8 cellular contexts compared by ENCODE assay signal in genomic region chr4:152779513-152780266, GRCh38. TPM values are rescaled to one million over a fixed set of nuclear protein-coding genes. Genes with fewer than 3 reads are reported as not detected.
DNase-seq lines count a peak whose midpoint lies in the region; ATAC-seq and TF ChIP-seq lines count a peak whose summit lies in the region.

A gene with protein sequence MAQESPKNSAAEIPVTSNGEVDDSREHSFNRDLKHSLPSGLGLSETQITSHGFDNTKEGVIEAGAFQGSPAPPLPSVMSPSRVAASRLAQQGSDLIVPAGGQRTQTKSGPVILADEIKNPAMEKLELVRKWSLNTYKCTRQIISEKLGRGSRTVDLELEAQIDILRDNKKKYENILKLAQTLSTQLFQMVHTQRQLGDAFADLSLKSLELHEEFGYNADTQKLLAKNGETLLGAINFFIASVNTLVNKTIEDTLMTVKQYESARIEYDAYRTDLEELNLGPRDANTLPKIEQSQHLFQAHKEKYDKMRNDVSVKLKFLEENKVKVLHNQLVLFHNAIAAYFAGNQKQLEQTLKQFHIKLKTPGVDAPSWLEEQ (plus strand): TSS chr4:152779954. CDS start chr4:152829634, 49,680 bp downstream.
TIGD4 (minus strand) TSS chr4:152779730; CDS start chr4:152771004, 8,726 bp downstream.

- DNase-seq in BJ (ENCODE audit: low read depth) (peak; percentile 80), GM19238 (ENCODE audit: insufficient read length, low spot score) (peak; percentile 84), NCI-H510A treated with DMSO at 0.1 percent for 48 hours (lab: John Stamatoyannopoulos, UW) (peak; percentile 87), coronary artery (ENCODE audit: low spot score) (peak; percentile 100), left colon (peak; percentile 98 to 99)
- peak; percentile 91 to 93 for DNase-seq in activated CD4-positive, alpha-beta T cell treated with anti-CD3 and anti-CD28 coated beads for 4 hours
- peak; percentile 95 for DNase-seq in stimulated activated CD4-positive, alpha-beta T cell treated with anti-CD3 and anti-CD28 coated beads, Interleukin-1b, Interleukin-23, amount 100 ng/mL, for 48 hours

- H3K27me3 ChIP-seq in BJ (ENCODE audit: control insufficient read depth, insufficient read depth, low read length), result peaks cover 4% of the 10 kb centered on the region

- intact Hi-C loops in left colon (cut with DNase I, micrococcal nuclease), result no loop called here

- no peaks in the 10 kb centered on the region for H3K36me3 ChIP-seq in BJ (ENCODE audit: control insufficient read depth, insufficient read depth, low read length)

- ATAC-seq in HG03442 (IDR thresholded peaks at IDR 0.05; ENCODE audit: unreplicated experiment) (peak; percentile 96), left colon (peak; percentile 93)

- H3K27ac ChIP-seq in coronary artery, result peak within 1 kb of the TSS; percentile 81 to 94

- CTCF ChIA-PET in BJ (lab: Yijun Ruan, JAX), result interaction anchor here (1.0 to 1.4 kb wide), 2 partner anchors 22 to 45 kb away, joined by 3 read pairs; no protein-coding TSS in a partner anchor

- peak within 1 kb of the TSS; percentile 56 for H3K4me3 ChIP-seq in BJ (ENCODE audit: low read depth, low read length)
- H3K4me3 ChIP-seq in coronary artery, result peak within 1 kb of the TSS; percentile 98

- 0 out of 2 replicates have a peak, but pooled peaks have one; percentile 22 for TF ChIP-seq CTCF in BJ (IDR thresholded peaks at IDR 0.05; ENCODE audit: insufficient read depth, low read depth, low read length)
- TF ChIP-seq CTCF in coronary artery (IDR thresholded peaks at IDR 0.05), result no peak

- POLR2A ChIA-PET in BJ (lab: Charles Lee), result no interaction called here

RNA-seq across cellular contexts. Expression of the first gene that starts in this region (rescaled TPM):
- polyA plus RNA-seq in BJ (2011; rRNA removed), result 11.5 and 24.6 TPM in 2 replicates
- polyA minus RNA-seq in BJ (2011; rRNA and poly(A)+ RNA removed), result 10.2 and 10.9 TPM in 2 replicates
- 10 to 100 TPM; 55.6 to 60.9 TPM for total RNA-seq in left colon

RNA-seq across cellular contexts. Expression of gene TIGD4, which starts in this region (rescaled TPM):
- polyA plus RNA-seq in BJ (2011; rRNA removed), result 0.04 TPM in 1 of 2 replicates, not detected in the other
- polyA minus RNA-seq in BJ (2011; rRNA and poly(A)+ RNA removed), result 0.09 TPM in 1 of 2 replicates, not detected in the other
- total RNA-seq in left colon, result under 1 TPM; 0.17 to 0.21 TPM

Comparison
In these comparisons a context has a peak if more than half of its experiments do, and no peak if none do; other contexts are left out.
1. Peak in every context shown above with its lines: DNase-seq, ATAC-seq, H3K4me3 ChIP-seq and H3K27ac ChIP-seq.